In genomic region chr14:22929104-22929847, GRCh38 we compare ENCODE assay signal across 8 cellular contexts.
DNase-seq lines count a peak whose midpoint lies in the region; ATAC-seq and FAIRE-seq lines count a peak whose summit lies in the region.

Gene PRMT5, minus strand, starts transcription at chr14:22929376. Its CDS starts 15 bp downstream, at chr14:22929361.

- H3K36me3 ChIP-seq in BLaER1 = peaks cover 39% of the 10 kb centered on the region

- ATAC-seq in GM19324 (IDR thresholded peaks at IDR 0.05; ENCODE audit: low FRiP score, unreplicated experiment) (peak; percentile 89), HG03460 (IDR thresholded peaks at IDR 0.05; ENCODE audit: unreplicated experiment) (peak; percentile 89)

- peak within 1 kb of the TSS; percentile 86 for H3K4me3 ChIP-seq in BLaER1

- peak within 1 kb of the TSS; percentile 93 for H3K27ac ChIP-seq in BLaER1

- H3K4me1 ChIP-seq in BLaER1 = peaks cover 41% of the 10 kb centered on the region

- no peaks in the 10 kb centered on the region for H4K20me1 ChIP-seq in BLaER1

- peak; percentile 100 for DNase-seq in NCI-H524 treated with DMSO at 0.1 percent for 48 hours (lab: John Stamatoyannopoulos, UW)
- DNase-seq in activated CD4-positive, alpha-beta T cell treated with anti-CD3 and anti-CD28 coated beads for 4 hours = peak; percentile 98
- DNase-seq in kidney glomerular epithelial cell (lab: John Stamatoyannopoulos, UW) = peak; percentile 99
- peak; percentile 95 to 98 for DNase-seq in stimulated activated CD4-positive, alpha-beta T cell treated with anti-CD3 and anti-CD28 coated beads, Interleukin-1b, Interleukin-23, amount 100 ng/mL, for 1 hour (ENCODE audit: low read depth in 2 of 2)

- H3K27me3 ChIP-seq in BLaER1 = no peaks in the 10 kb centered on the region

- H3K4me2 ChIP-seq in BLaER1 = peak within 1 kb of the TSS; percentile 95

- H3K9ac ChIP-seq in BLaER1 = peak within 1 kb of the TSS; percentile 91

- no peaks in the 10 kb centered on the region for H3K9me3 ChIP-seq in BLaER1

- FAIRE-seq in colon (lab: Jason Lieb, UNC) = peak; percentile 68

Comparison
In these comparisons a context has a peak if more than half of its experiments do, and no peak if none do; other contexts are left out.
1. Peak in every context shown above with its lines: DNase-seq, ATAC-seq, H3K4me3 ChIP-seq and H3K27ac ChIP-seq.